Comparison of ENCODE assay signal across 24 cellular contexts in the genomic region with DNA sequence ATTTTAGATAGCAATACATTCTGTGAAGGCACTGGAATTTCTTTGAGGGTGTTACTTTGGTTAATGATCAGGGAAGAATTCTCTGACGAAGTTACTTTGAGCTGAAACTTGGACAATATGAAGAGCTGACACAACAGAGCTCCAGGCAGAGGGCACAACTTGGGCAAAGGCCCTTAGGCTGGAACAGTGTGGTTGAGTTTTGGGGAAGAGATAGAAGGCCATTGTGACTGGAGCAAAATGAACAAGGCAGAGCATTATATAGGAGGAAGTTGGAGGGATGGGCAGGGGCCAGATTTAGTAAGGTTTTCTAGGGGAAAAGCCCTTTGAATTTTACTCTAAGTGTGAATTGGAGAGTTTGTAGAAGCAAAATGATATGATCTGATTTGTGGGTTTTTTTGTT.
"Had no signal": no experiment of that assay in that cellular context is flagged by ENCODE, and none has a peak within 500 bp of the region (broad histone marks: within the 10 kb centered on the region; RNA-seq: fewer than 3 reads in every experiment).

No MANE protein-coding gene starts in this region.

- H3K27ac ChIP-seq: neural progenitor cell, ovary, parathyroid adenoma, psoas muscle, right lobe of liver, sigmoid colon, stomach, suprapubic skin, testis, tibial artery, transverse colon, upper lobe of right lung, uterus had no signal

- DNase-seq: naive thymus-derived CD8-positive, alpha-beta T cell; occipital lobe; ovary; posterior cingulate gyrus; psoas muscle; right cardiac atrium; right lobe of liver; sigmoid colon; small intestine; stimulated activated CD4-positive, alpha-beta T cell treated with anti-CD3 and anti-CD28 coated beads, Interleukin-15, amount 100 ng/mL, for 24 hours; stimulated activated CD4-positive, alpha-beta T cell treated with anti-CD3 and anti-CD28 coated beads, Interleukin-2, amount 100 ng/mL, for 24 hours; stimulated activated CD4-positive, alpha-beta T cell treated with anti-CD3 and anti-CD28 coated beads, Interleukin-2, amount 100 ng/mL, for 48 hours; stimulated activated CD4-positive, alpha-beta T cell treated with anti-CD3 and anti-CD28 coated beads, Interleukin-4, amount 100 ng/mL, for 24 hours; stimulated activated naive B cell treated with anti-CD40 and anti-IgM and Interleukin-4, amounts not matched to agents 10 μg/mL and 1 μg/mL and 100 μg/mL, for 72 hours; stimulated activated naive CD4-positive, alpha-beta T cell treated with Interleukin-2 at 50 U/mL for 16 hours; stomach; testis; tibial artery; transverse colon; upper lobe of right lung; uterus had no signal
